ENCODE assay signal across 1 cellular context in the genomic region with DNA sequence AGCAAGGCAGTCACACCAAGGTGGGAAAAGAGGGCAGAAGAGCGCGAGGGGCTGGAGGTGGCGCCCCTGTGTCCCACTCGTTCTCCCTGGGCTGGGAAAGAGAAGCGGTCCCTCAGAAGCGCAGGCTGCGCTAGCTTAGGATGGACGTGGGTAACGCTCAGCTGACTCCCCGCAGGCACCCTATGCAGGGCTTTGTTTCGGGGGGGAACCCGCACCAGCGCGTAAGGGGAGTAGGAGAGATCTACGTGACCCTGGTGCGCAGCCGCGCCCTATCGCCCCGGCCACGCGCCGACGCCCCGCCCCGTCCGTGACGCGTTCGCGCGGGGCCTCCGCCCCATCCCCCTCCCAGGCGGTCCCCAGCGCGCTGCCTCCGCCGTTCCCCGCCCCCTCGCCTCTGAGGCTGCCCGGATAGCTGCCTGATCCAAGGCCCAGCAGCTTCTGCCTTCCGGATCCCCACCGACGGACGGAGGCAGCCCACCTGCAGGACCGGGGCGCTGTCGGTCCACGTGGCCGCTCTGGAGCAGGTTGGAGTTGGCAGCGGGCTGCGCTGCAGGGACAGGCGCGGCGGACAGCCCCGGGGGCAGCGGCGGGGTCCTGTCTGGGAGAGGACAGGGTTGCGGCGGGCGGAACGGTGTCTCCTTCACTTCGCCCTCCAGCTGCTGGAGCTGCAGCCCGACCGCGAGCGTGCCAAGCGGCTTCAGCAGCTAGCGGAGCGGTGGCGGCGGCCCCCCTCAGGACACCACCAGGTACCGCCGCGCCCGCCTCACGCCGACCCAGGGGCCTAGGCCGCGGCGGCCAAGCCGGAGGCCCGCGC.
A peak's percentile ranks its signal among the peaks of the same experiment; 100 is the strongest.
TF ChIP-seq lines count a peak whose summit lies in the region.

A gene with protein sequence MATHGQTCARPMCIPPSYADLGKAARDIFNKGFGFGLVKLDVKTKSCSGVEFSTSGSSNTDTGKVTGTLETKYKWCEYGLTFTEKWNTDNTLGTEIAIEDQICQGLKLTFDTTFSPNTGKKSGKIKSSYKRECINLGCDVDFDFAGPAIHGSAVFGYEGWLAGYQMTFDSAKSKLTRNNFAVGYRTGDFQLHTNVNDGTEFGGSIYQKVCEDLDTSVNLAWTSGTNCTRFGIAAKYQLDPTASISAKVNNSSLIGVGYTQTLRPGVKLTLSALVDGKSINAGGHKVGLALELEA (plus strand): TSS at position 604 of the 814 bp plus-strand sequence. CDS start 363 bp downstream, outside the sequence.

TF ChIP-seq in HepG2, 621 proteins besides CTCF, POLR2A, EP300 and RAD21 (continued from another document and continues in another):
- TF ChIP-seq ZNF362 (CRISPR knock-in tag; IDR thresholded peaks at IDR 0.05; ENCODE audit: borderline replicate concordance) (peak; percentile 47; the same call in 1 of the 2 replicates), AGO1 (IDR thresholded peaks at IDR 0.05; ENCODE audit: low read depth, low read length, poor library complexity, severe bottlenecking) (no peak), FOXK2 (IDR thresholded peaks at IDR 0.05) (no peak), ZNF704 (CRISPR knock-in tag; IDR thresholded peaks at IDR 0.05; ENCODE audit: borderline replicate concordance) (peak; percentile 80; the same call in 1 of the 2 replicates), ZNF138 (CRISPR knock-in tag; IDR thresholded peaks at IDR 0.05; ENCODE audit: low read depth) (peak; percentile 58; the same call in 1 of the 2 replicates), TCF7L2 (IDR thresholded peaks at IDR 0.05; ENCODE audit: low read depth, low read length) (no peak), MXD4 (CRISPR knock-in tag; IDR thresholded peaks at IDR 0.05) (peak; percentile 84), TAF1 (CRISPR knock-in tag; IDR thresholded peaks at IDR 0.05) (peak; percentile 86), GZF1 (CRISPR knock-in tag; IDR thresholded peaks at IDR 0.05) (0 out of 2 replicates have a peak, but pooled peaks have one; percentile 63), NR2C2 (CRISPR knock-in tag; IDR thresholded peaks at IDR 0.05; ENCODE audit: borderline replicate concordance) (peak; percentile 92), SYNCRIP (IDR thresholded peaks at IDR 0.05; ENCODE audit: insufficient read depth, low read depth, low read length) (no peak), MAFK (conservative IDR thresholded peaks at IDR 0.05 in 1 of 2, IDR thresholded peaks at IDR 0.05 in 1 of 2; ENCODE audit: low read length in 2 of 2) (no peak), ISX (CRISPR knock-in tag; conservative IDR thresholded peaks at IDR 0.05) (no peak), ZMAT3 (CRISPR knock-in tag; conservative IDR thresholded peaks at IDR 0.05) (peak; percentile 61; the same call in 1 of the 2 replicates), ZNF180 (CRISPR knock-in tag; IDR thresholded peaks at IDR 0.05; ENCODE audit: borderline replicate concordance, low read depth) (no peak), EEA1 (CRISPR knock-in tag; IDR thresholded peaks at IDR 0.05; ENCODE audit: borderline replicate concordance) (peak; percentile 66; the same call in 1 of the 2 replicates), ZFP82 (CRISPR knock-in tag; IDR thresholded peaks at IDR 0.05; ENCODE audit: borderline replicate concordance) (peak; percentile 85; the same call in 1 of the 2 replicates), ZNF720 (CRISPR knock-in tag; IDR thresholded peaks at IDR 0.05) (no peak), ZNF230 (CRISPR knock-in tag; IDR thresholded peaks at IDR 0.05) (0 out of 2 replicates have a peak, but pooled peaks have one; percentile 50), ZNF710 (CRISPR knock-in tag; IDR thresholded peaks at IDR 0.05; ENCODE audit: borderline replicate concordance) (no peak; the same call in 1 of the 2 replicates), ARID2 (CRISPR knock-in tag; IDR thresholded peaks at IDR 0.05; ENCODE audit: borderline replicate concordance) (0 out of 2 replicates have a peak, but pooled peaks have one; percentile 82), MTA3 (CRISPR knock-in tag; IDR thresholded peaks at IDR 0.05) (no peak), KLF15 (CRISPR knock-in tag; IDR thresholded peaks at IDR 0.05; ENCODE audit: borderline replicate concordance) (no peak)
- TF ChIP-seq, protein P1, sequence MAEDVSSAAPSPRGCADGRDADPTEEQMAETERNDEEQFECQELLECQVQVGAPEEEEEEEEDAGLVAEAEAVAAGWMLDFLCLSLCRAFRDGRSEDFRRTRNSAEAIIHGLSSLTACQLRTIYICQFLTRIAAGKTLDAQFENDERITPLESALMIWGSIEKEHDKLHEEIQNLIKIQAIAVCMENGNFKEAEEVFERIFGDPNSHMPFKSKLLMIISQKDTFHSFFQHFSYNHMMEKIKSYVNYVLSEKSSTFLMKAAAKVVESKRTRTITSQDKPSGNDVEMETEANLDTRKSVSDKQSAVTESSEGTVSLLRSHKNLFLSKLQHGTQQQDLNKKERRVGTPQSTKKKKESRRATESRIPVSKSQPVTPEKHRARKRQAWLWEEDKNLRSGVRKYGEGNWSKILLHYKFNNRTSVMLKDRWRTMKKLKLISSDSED (CRISPR knock-in tag; IDR thresholded peaks at IDR 0.05), result no peak
- TF ChIP-seq, protein P2, sequence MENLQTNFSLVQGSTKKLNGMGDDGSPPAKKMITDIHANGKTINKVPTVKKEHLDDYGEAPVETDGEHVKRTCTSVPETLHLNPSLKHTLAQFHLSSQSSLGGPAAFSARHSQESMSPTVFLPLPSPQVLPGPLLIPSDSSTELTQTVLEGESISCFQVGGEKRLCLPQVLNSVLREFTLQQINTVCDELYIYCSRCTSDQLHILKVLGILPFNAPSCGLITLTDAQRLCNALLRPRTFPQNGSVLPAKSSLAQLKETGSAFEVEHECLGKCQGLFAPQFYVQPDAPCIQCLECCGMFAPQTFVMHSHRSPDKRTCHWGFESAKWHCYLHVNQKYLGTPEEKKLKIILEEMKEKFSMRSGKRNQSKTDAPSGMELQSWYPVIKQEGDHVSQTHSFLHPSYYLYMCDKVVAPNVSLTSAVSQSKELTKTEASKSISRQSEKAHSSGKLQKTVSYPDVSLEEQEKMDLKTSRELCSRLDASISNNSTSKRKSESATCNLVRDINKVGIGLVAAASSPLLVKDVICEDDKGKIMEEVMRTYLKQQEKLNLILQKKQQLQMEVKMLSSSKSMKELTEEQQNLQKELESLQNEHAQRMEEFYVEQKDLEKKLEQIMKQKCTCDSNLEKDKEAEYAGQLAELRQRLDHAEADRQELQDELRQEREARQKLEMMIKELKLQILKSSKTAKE (CRISPR knock-in tag; IDR thresholded peaks at IDR 0.05; ENCODE audit: borderline replicate concordance), result peak; percentile 90; the same call in 1 of the 2 replicates
- TF ChIP-seq, protein P3, sequence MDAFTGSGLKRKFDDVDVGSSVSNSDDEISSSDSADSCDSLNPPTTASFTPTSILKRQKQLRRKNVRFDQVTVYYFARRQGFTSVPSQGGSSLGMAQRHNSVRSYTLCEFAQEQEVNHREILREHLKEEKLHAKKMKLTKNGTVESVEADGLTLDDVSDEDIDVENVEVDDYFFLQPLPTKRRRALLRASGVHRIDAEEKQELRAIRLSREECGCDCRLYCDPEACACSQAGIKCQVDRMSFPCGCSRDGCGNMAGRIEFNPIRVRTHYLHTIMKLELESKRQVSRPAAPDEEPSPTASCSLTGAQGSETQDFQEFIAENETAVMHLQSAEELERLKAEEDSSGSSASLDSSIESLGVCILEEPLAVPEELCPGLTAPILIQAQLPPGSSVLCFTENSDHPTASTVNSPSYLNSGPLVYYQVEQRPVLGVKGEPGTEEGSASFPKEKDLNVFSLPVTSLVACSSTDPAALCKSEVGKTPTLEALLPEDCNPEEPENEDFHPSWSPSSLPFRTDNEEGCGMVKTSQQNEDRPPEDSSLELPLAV (CRISPR knock-in tag; conservative IDR thresholded peaks at IDR 0.05; ENCODE audit: low read depth), result no peak
- TF ChIP-seq, protein P4, sequence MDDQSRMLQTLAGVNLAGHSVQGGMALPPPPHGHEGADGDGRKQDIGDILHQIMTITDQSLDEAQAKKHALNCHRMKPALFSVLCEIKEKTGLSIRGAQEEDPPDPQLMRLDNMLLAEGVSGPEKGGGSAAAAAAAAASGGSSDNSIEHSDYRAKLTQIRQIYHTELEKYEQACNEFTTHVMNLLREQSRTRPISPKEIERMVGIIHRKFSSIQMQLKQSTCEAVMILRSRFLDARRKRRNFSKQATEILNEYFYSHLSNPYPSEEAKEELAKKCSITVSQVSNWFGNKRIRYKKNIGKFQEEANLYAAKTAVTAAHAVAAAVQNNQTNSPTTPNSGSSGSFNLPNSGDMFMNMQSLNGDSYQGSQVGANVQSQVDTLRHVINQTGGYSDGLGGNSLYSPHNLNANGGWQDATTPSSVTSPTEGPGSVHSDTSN (CRISPR knock-in tag; IDR thresholded peaks at IDR 0.05; ENCODE audit: borderline replicate concordance), result no peak
- TF ChIP-seq, protein P5, sequence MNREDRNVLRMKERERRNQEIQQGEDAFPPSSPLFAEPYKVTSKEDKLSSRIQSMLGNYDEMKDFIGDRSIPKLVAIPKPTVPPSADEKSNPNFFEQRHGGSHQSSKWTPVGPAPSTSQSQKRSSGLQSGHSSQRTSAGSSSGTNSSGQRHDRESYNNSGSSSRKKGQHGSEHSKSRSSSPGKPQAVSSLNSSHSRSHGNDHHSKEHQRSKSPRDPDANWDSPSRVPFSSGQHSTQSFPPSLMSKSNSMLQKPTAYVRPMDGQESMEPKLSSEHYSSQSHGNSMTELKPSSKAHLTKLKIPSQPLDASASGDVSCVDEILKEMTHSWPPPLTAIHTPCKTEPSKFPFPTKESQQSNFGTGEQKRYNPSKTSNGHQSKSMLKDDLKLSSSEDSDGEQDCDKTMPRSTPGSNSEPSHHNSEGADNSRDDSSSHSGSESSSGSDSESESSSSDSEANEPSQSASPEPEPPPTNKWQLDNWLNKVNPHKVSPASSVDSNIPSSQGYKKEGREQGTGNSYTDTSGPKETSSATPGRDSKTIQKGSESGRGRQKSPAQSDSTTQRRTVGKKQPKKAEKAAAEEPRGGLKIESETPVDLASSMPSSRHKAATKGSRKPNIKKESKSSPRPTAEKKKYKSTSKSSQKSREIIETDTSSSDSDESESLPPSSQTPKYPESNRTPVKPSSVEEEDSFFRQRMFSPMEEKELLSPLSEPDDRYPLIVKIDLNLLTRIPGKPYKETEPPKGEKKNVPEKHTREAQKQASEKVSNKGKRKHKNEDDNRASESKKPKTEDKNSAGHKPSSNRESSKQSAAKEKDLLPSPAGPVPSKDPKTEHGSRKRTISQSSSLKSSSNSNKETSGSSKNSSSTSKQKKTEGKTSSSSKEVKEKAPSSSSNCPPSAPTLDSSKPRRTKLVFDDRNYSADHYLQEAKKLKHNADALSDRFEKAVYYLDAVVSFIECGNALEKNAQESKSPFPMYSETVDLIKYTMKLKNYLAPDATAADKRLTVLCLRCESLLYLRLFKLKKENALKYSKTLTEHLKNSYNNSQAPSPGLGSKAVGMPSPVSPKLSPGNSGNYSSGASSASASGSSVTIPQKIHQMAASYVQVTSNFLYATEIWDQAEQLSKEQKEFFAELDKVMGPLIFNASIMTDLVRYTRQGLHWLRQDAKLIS (CRISPR knock-in tag; IDR thresholded peaks at IDR 0.05), result no peak
- TF ChIP-seq, protein P6, sequence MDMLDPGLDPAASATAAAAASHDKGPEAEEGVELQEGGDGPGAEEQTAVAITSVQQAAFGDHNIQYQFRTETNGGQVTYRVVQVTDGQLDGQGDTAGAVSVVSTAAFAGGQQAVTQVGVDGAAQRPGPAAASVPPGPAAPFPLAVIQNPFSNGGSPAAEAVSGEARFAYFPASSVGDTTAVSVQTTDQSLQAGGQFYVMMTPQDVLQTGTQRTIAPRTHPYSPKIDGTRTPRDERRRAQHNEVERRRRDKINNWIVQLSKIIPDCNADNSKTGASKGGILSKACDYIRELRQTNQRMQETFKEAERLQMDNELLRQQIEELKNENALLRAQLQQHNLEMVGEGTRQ (IDR thresholded peaks at IDR 0.05; ENCODE audit: low read depth, low read length), result no peak
- TF ChIP-seq, protein P6 (CRISPR knock-in tag; IDR thresholded peaks at IDR 0.05; ENCODE audit: borderline replicate concordance), result no peak; the same call in 1 of the 2 replicates
